In the genomic region with DNA sequence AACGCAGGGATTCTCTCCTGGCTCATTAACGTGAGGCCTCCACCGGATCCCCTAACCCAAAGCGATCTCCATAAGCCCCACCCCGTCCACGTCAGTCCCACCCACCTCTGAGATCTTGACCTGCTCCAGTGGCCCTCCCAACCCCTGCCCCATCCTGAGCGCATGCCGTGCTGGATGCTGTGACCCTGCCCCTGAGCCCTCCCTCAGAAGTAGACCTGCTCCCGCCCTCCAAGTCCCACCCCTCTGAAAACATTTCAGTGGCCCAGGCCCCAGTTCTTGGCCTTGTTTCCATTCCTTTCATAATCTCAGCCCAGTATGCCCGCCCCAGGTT, we compare ENCODE assay signal across 10 cellular contexts. TPM values are rescaled to one million over a fixed set of nuclear protein-coding genes. Genes with fewer than 3 reads are reported as not detected.
DNase-seq lines count a peak whose midpoint lies in the region; ATAC-seq and TF ChIP-seq lines count a peak whose summit lies in the region.
"Had no signal": no experiment of that assay in that cellular context is flagged by ENCODE, and none has a peak within 500 bp of the region (broad histone marks: within the 10 kb centered on the region; RNA-seq: fewer than 3 reads in every experiment).

No MANE protein-coding gene starts in this region.

- ATAC-seq in natural killer cell (no peak), HG03457 (IDR thresholded peaks at IDR 0.05; ENCODE audit: unreplicated experiment) (no peak)

- peaks cover 15 to 25% of the 10 kb centered on the region in 2 donors for H3K27me3 Mint-ChIP-seq in CD4-positive, alpha-beta memory T cell
- H3K27me3 Mint-ChIP-seq in natural killer cell (ENCODE audit: low read depth in 2 of 2) = peaks cover 8 to 16% of the 10 kb centered on the region in 2 donors

- no peak for TF ChIP-seq CTCF in natural killer cell (IDR thresholded peaks at IDR 0.05)

- intact Hi-C loops in CD4-positive, alpha-beta memory T cell (cut with micrococcal nuclease) = loop anchor here (2.0 kb wide), 1 partner anchor 47 kb away; the partner anchor contains the start of gene GRWD1
- intact Hi-C loops in natural killer cell (cut with micrococcal nuclease) = loop anchor here (2.0 to 5.0 kb wide), 2 partner anchors 23 to 146 kb away; partner anchors contain the start of genes CYTH2 and DBP

- CTCF ChIA-PET in CD4-positive, alpha-beta memory T cell (lab: Charles Lee; ENCODE audit: partially characterized antibody) = interaction anchor here (3.4 to 5.0 kb wide), 2 partner anchors 11 to 95 kb away, joined by 26 to 132 read pairs; no protein-coding TSS in a partner anchor

- 0 out of 2 replicates have a peak overlapping the region, but pooled peaks have one; percentile 37 for H3K9ac ChIP-seq in HUES48 (ENCODE audit: low read depth, low read length)

- no peaks in the 10 kb centered on the region for H3K36me3 ChIP-seq in CD4-positive, alpha-beta memory T cell (ENCODE audit: insufficient read depth, low read length)
- H3K36me3 ChIP-seq in HUES48 (ENCODE audit: control insufficient read depth, insufficient read depth, low read length) = no peaks in the 10 kb centered on the region

- no peaks in the 10 kb centered on the region for H3K9me3 ChIP-seq in CD4-positive, alpha-beta memory T cell (ENCODE audit: control insufficient read depth in 1 of 2, low read length in 2 of 2)
- H3K9me3 ChIP-seq in HUES48 (ENCODE audit: control insufficient read depth, insufficient read depth, low read length) = no peaks in the 10 kb centered on the region

- DNase-seq in CD4-positive, alpha-beta memory T cell = no peak
- peak; percentile 60 for DNase-seq in cerebellar cortex (ENCODE audit: low spot score)
- DNase-seq in natural killer cell = no peak
- DNase-seq in NCI-H2227 (lab: John Stamatoyannopoulos, UW; ENCODE audit: unreplicated experiment) = no peak
- DNase-seq in activated CD8-positive, alpha-beta memory T cell treated with anti-CD3 and anti-CD28 coated beads, Interleukin-2, amount 50 U/mL, for 4 hours = no peak
- no peak for DNase-seq in hypothalamus (lab: John Stamatoyannopoulos, UW)
- DNase-seq: DMS 273 treated with DMSO at 0.1 percent for 48 hours had no signal

- no peak overlapping the region for H3K4me3 ChIP-seq in CD4-positive, alpha-beta memory T cell (ENCODE audit: low read length in 2 of 2)
- H3K4me3 ChIP-seq in HUES48 (ENCODE audit: low read depth, low read length) = peak overlapping the region; percentile 54
- H3K4me3 ChIP-seq: GM12878 had no signal

- H3K27ac ChIP-seq in CD4-positive, alpha-beta memory T cell (ENCODE audit: low read depth, low read length) = no peak overlapping the region
- peak overlapping the region; percentile 79 for H3K27ac ChIP-seq in HUES48 (ENCODE audit: low read depth, low read length)

- POLR2A ChIA-PET in CD4-positive, alpha-beta memory T cell (lab: Charles Lee; ENCODE audit: partially characterized antibody) = no interaction called here

- H3K4me1 ChIP-seq in CD4-positive, alpha-beta memory T cell (ENCODE audit: insufficient read depth, low read length) = peaks cover 40% of the 10 kb centered on the region
- H3K4me1 ChIP-seq in HUES48 (ENCODE audit: control insufficient read depth, insufficient read depth, low read length) = peaks cover 19% of the 10 kb centered on the region

- H3K9me3 Mint-ChIP-seq in CD4-positive, alpha-beta memory T cell = peaks cover 0 to 2% (median 0%) of the 10 kb centered on the region in 8 donors
- H3K9me3 Mint-ChIP-seq in natural killer cell = no peaks in the 10 kb centered on the region

- H3K27ac Mint-ChIP-seq in CD4-positive, alpha-beta memory T cell = peak overlapping the region in 3 of 7 donors; percentile 53 to 80 (median 69)
- peak overlapping the region; percentile 24 to 88 for H3K27ac Mint-ChIP-seq in natural killer cell

- H3K4me3 Mint-ChIP-seq in CD4-positive, alpha-beta memory T cell = peak overlapping the region in 5 of 8 donors; percentile 35 to 73 (median 59)
- peak overlapping the region; percentile 67 for H3K4me3 Mint-ChIP-seq in natural killer cell

- peaks cover 12 to 45% (median 26%) of the 10 kb centered on the region in 4 donors for H3K4me1 Mint-ChIP-seq in CD4-positive, alpha-beta memory T cell
- peaks cover 26 to 44% of the 10 kb centered on the region in 2 donors for H3K4me1 Mint-ChIP-seq in natural killer cell

- peaks cover 15% of the 10 kb centered on the region for H3K27me3 ChIP-seq in CD4-positive, alpha-beta memory T cell (ENCODE audit: insufficient read depth, low read length)
- no peaks in the 10 kb centered on the region for H3K27me3 ChIP-seq in HUES48 (ENCODE audit: control insufficient read depth, insufficient read depth, low read length)

- H3K36me3 Mint-ChIP-seq in CD4-positive, alpha-beta memory T cell = no peaks in the 10 kb centered on the region
- H3K36me3 Mint-ChIP-seq in natural killer cell = no peaks in the 10 kb centered on the region

RNA-seq across cellular contexts. Expression of gene LMTK3, which starts 19.9 kb away (rescaled TPM):
- total RNA-seq in CD4-positive, alpha-beta memory T cell = 10 to 100 TPM; 18.5 to 20.6 TPM
- polyA plus RNA-seq in CD4-positive, alpha-beta memory T cell = under 1 TPM in 1 of 2 donors, not detected in 1; 0.17 TPM
- 1 to 10 TPM in 2 of 3 donors, under 1 TPM in 1; 0.64 to 2.9 (median 1.9) TPM for total RNA-seq in natural killer cell

RNA-seq across cellular contexts. Expression of gene CYTH2, which starts 22.6 kb away (rescaled TPM):
- 10 to 100 TPM; 74.9 to 89.0 TPM for total RNA-seq in CD4-positive, alpha-beta memory T cell
- 10 to 100 TPM; 30.1 to 31.3 TPM for polyA plus RNA-seq in CD4-positive, alpha-beta memory T cell
- total RNA-seq in natural killer cell = 10 to 100 TPM; 38.5 to 44.1 (median 39.2) TPM

RNA-seq across cellular contexts. Expression of gene KCNJ14, which starts 36.4 kb away (rescaled TPM):
- total RNA-seq in CD4-positive, alpha-beta memory T cell = 1 to 10 TPM; 2.5 to 3.6 TPM
- polyA plus RNA-seq in CD4-positive, alpha-beta memory T cell = under 1 TPM; 0.18 to 0.22 TPM
- 1 to 10 TPM in 1 of 3 donors, under 1 TPM in 2; 0.77 to 1.2 (median 0.85) TPM for total RNA-seq in natural killer cell

RNA-seq across cellular contexts. Expression of gene GRWD1, which starts 46.0 kb away (rescaled TPM):
- total RNA-seq in CD4-positive, alpha-beta memory T cell = 10 to 100 TPM; 36.2 to 39.0 TPM
- polyA plus RNA-seq in CD4-positive, alpha-beta memory T cell = 10 to 100 TPM; 44.4 to 52.8 TPM
- total RNA-seq in natural killer cell = 10 to 100 TPM; 14.2 to 29.0 (median 16.7) TPM

Comparison
In these comparisons a context has a peak if more than half of its experiments do, and no peak if none do; other contexts are left out.
1. RNA of gene LMTK3, which starts 19.9 kb away (total RNA-seq): 18.5 to 20.6 TPM in CD4-positive, alpha-beta memory T cell; 0.64 to 2.9 TPM in natural killer cell; every median in the first group is over 4 times any median in the second.